19 cellular contexts compared by ENCODE assay signal in genomic region chr20:45814314-45814713, GRCh38. TPM values are rescaled to one million over a fixed set of nuclear protein-coding genes. Genes with fewer than 3 reads are reported as not detected.
DNase-seq lines count a peak whose midpoint lies in the region; ATAC-seq and TF ChIP-seq lines count a peak whose summit lies in the region.
"Had no signal": no experiment of that assay in that cellular context is flagged by ENCODE, and none has a peak within 500 bp of the region (broad histone marks: within the 10 kb centered on the region; RNA-seq: fewer than 3 reads in every experiment).

No MANE protein-coding gene starts in this region.

- H3K27ac ChIP-seq in IMR-90 (ENCODE audit: insufficient read depth, low read length) = no peak overlapping the region
- no peak overlapping the region for H3K27ac ChIP-seq in brain microvascular endothelial cell
- H3K27ac ChIP-seq in neuronal stem cell (replicated peaks; ENCODE audit: low read length) = no peak overlapping the region
- H3K27ac ChIP-seq: Peyer's patch, psoas muscle had no signal

- peak overlapping the region; percentile 25 for H3K4me3 Mint-ChIP-seq in activated CD8-positive, alpha-beta T cell treated with anti-CD3 and anti-CD28 coated beads, Interleukin-2, amount 10 ng/mL, durations not matched to agents 7 days and 5 days
- no peak overlapping the region for H3K4me3 Mint-ChIP-seq in activated CD8-positive, alpha-beta T cell treated with anti-CD3 and anti-CD28 coated beads for 36 hours

- no peak overlapping the region for H4K5ac ChIP-seq in IMR-90 (ENCODE audit: low read depth, low read length)

- peaks cover 12% of the 10 kb centered on the region; the same call in 1 of the 2 replicates for H3K9me1 ChIP-seq in IMR-90 (ENCODE audit: insufficient read depth, low read length)

- H3K4me2 ChIP-seq in IMR-90 (ENCODE audit: low read depth, low read length) = no peak overlapping the region
- no peak overlapping the region for H3K4me2 ChIP-seq in neuronal stem cell (ENCODE audit: insufficient read depth, low read length, poor library complexity, severe bottlenecking)

- H4K91ac ChIP-seq in IMR-90 (ENCODE audit: insufficient read depth, low read depth, low read length) (no peak overlapping the region), neuronal stem cell (ENCODE audit: low read depth, low read length, poor library complexity) (no peak overlapping the region)

- ATAC-seq in activated CD8-positive, alpha-beta T cell treated with anti-CD3 and anti-CD28 coated beads, Interleukin-2, amount 10 ng/mL, durations not matched to agents 7 days and 5 days = no peak
- ATAC-seq in activated CD8-positive, alpha-beta T cell treated with anti-CD3 and anti-CD28 coated beads for 36 hours = no peak
- ATAC-seq in IMR-90 (ENCODE audit: low read depth) = no peak
- ATAC-seq: left ventricle myocardium superior; naive thymus-derived CD4-positive, alpha-beta T cell; psoas muscle had no signal

- no peak for TF ChIP-seq RAD21 in IMR-90 (IDR thresholded peaks at IDR 0.05; ENCODE audit: low read length)

- DNase-seq in activated CD8-positive, alpha-beta T cell treated with anti-CD3 and anti-CD28 coated beads, Interleukin-2, amount 10 ng/mL, durations not matched to agents 7 days and 5 days = no peak
- no peak for DNase-seq in activated CD8-positive, alpha-beta T cell treated with anti-CD3 and anti-CD28 coated beads for 36 hours
- DNase-seq in IMR-90 (peak; percentile 39), brain microvascular endothelial cell (no peak), neuronal stem cell (ENCODE audit: low spot score) (no peak), NCI-H2081 treated with DMSO at 0.1 percent for 48 hours (lab: John Stamatoyannopoulos, UW) (no peak), NCI-H1436 (lab: John Stamatoyannopoulos, UW) (no peak), superior temporal gyrus (ENCODE audit: extremely low spot score) (no peak)
- DNase-seq: activated naive CD4-positive, alpha-beta T cell treated with Interleukin-2 at 50 U/mL for 16 hours; COR-L47; foreskin fibroblast; left ventricle myocardium superior; naive thymus-derived CD4-positive, alpha-beta T cell; NCI-H1694 treated with DMSO at 0.1 percent for 48 hours; NCI-H510A; Peyer's patch; psoas muscle had no signal

- H3K18ac ChIP-seq in IMR-90 (ENCODE audit: low read depth, low read length) (no peak overlapping the region), neuronal stem cell (ENCODE audit: low read length) (no peak overlapping the region)

- H3K4me1 Mint-ChIP-seq in activated CD8-positive, alpha-beta T cell treated with anti-CD3 and anti-CD28 coated beads, Interleukin-2, amount 10 ng/mL, durations not matched to agents 7 days and 5 days (ENCODE audit: low read depth) = peaks cover 34% of the 10 kb centered on the region
- peaks cover 16% of the 10 kb centered on the region for H3K4me1 Mint-ChIP-seq in activated CD8-positive, alpha-beta T cell treated with anti-CD3 and anti-CD28 coated beads for 36 hours (ENCODE audit: low read depth)

- POLR2A ChIA-PET in activated CD8-positive, alpha-beta T cell treated with anti-CD3 and anti-CD28 coated beads, Interleukin-2, amount 10 ng/mL, durations not matched to agents 7 days and 5 days (lab: Charles Lee) = interaction anchor here (1.3 to 3.4 kb wide), 4 partner anchors 17 to 156 kb away, joined by 3 to 9 read pairs (median 6); partner anchors contain the start of gene SNX21
- POLR2A ChIA-PET in activated CD8-positive, alpha-beta T cell treated with anti-CD3 and anti-CD28 coated beads for 36 hours (lab: Charles Lee) = interaction anchor here (0.5 to 3.3 kb wide), 10 partner anchors 9 to 203 kb away, joined by 3 to 17 read pairs (median 7); partner anchors contain the start of genes ACOT8, CTSA, NEURL2 and ZNF335
- POLR2A ChIA-PET in IMR-90 (lab: Charles Lee; ENCODE audit: unreplicated experiment) = no interaction called here

- H3K4me1 ChIP-seq in IMR-90 (ENCODE audit: control insufficient read depth, insufficient read depth, low read length) (peaks cover 17% of the 10 kb centered on the region), neuronal stem cell (ENCODE audit: control insufficient read depth in 2 of 2, insufficient read depth in 1 of 2, low read depth in 1 of 2, low read length in 2 of 2) (peaks cover 5 to 6% of the 10 kb centered on the region in 2 donors)

- H3K23ac ChIP-seq in IMR-90 (ENCODE audit: low read depth, low read length) (no peak overlapping the region), neuronal stem cell (ENCODE audit: low read depth, low read length, poor library complexity) (no peak overlapping the region)

- H3K9ac ChIP-seq in IMR-90 (ENCODE audit: low read depth, low read length) = no peak overlapping the region
- no peak overlapping the region for H3K9ac ChIP-seq in neuronal stem cell (ENCODE audit: low read depth, low read length, poor library complexity)

- H4K20me1 ChIP-seq in IMR-90 (ENCODE audit: insufficient read depth, low read length) = peaks cover 12% of the 10 kb centered on the region; the same call in 1 of the 2 replicates

- H2AK5ac ChIP-seq in IMR-90 (ENCODE audit: low read depth, low read length) = no peak overlapping the region
- no peak overlapping the region for H2AK5ac ChIP-seq in neuronal stem cell (ENCODE audit: low read depth, low read length)

- H3K27ac Mint-ChIP-seq in activated CD8-positive, alpha-beta T cell treated with anti-CD3 and anti-CD28 coated beads, Interleukin-2, amount 10 ng/mL, durations not matched to agents 7 days and 5 days = no peak overlapping the region
- H3K27ac Mint-ChIP-seq in activated CD8-positive, alpha-beta T cell treated with anti-CD3 and anti-CD28 coated beads for 36 hours = no peak overlapping the region

- TF ChIP-seq CTCF in activated CD8-positive, alpha-beta T cell treated with anti-CD3 and anti-CD28 coated beads for 36 hours (IDR thresholded peaks at IDR 0.05) = no peak
- TF ChIP-seq CTCF in IMR-90 (conservative IDR thresholded peaks at IDR 0.05; ENCODE audit: low read depth, low read length) (no peak), brain microvascular endothelial cell (IDR thresholded peaks at IDR 0.05; ENCODE audit: low read depth, low read length, missing control alignments) (no peak)

- H3K14ac ChIP-seq in IMR-90 (replicated peaks; ENCODE audit: low read depth, low read length) = no peak overlapping the region
- H3K14ac ChIP-seq in neuronal stem cell (ENCODE audit: low read length) = no peak overlapping the region

- H2AFZ ChIP-seq in IMR-90 (replicated peaks; ENCODE audit: low read length, poor library complexity) = no peak overlapping the region
- no peak overlapping the region for H2AFZ ChIP-seq in neuronal stem cell (ENCODE audit: low read length)

- H3K27me3 ChIP-seq in IMR-90 (ENCODE audit: control insufficient read depth, insufficient read depth, low read length) = no peaks in the 10 kb centered on the region
- H3K27me3 ChIP-seq in brain microvascular endothelial cell (replicated peaks) = no peaks in the 10 kb centered on the region
- no peaks in the 10 kb centered on the region for H3K27me3 ChIP-seq in neuronal stem cell (ENCODE audit: control insufficient read depth in 3 of 3, insufficient read depth in 3 of 3, low read depth in 1 of 3, low read length in 3 of 3)
- H3K27me3 ChIP-seq: Peyer's patch had no signal

- H2BK5ac ChIP-seq in IMR-90 (ENCODE audit: low read depth, low read length, poor library complexity, severe bottlenecking) (no peak overlapping the region), neuronal stem cell (ENCODE audit: low read length) (no peak overlapping the region)

- intact Hi-C loops in activated CD8-positive, alpha-beta T cell treated with anti-CD3 and anti-CD28 coated beads for 36 hours (cut with micrococcal nuclease) = loop anchor here (5.0 kb wide), 1 partner anchor 43 kb away; the partner anchor contains the start of genes ACOT8 and ZSWIM3
- intact Hi-C loops in IMR-90 (cut with micrococcal nuclease) = no loop called here

- no CpG with 5 or more reads among the region's 3 CpGs for WGBS in IMR-90 (ENCODE audit: extremely low coverage in 2 of 2, insufficient read length in 1 of 2), 2 experiments
- no CpG with 5 or more reads among the region's 3 CpGs for WGBS in neuronal stem cell (ENCODE audit: extremely low coverage in 2 of 2, insufficient read length in 2 of 2, insufficient replicate concordance in 1 of 2), 2 donors

- H2BK12ac ChIP-seq in neuronal stem cell (ENCODE audit: low read length) = no peak overlapping the region

- no peak overlapping the region for H2AK9ac ChIP-seq in IMR-90 (replicated peaks; ENCODE audit: low read depth, low read length, poor library complexity)

- H3K9me3 Mint-ChIP-seq in activated CD8-positive, alpha-beta T cell treated with anti-CD3 and anti-CD28 coated beads, Interleukin-2, amount 10 ng/mL, durations not matched to agents 7 days and 5 days (ENCODE audit: insufficient read depth) = no peaks in the 10 kb centered on the region
- no peaks in the 10 kb centered on the region for H3K9me3 Mint-ChIP-seq in activated CD8-positive, alpha-beta T cell treated with anti-CD3 and anti-CD28 coated beads for 36 hours
- H3K9me3 Mint-ChIP-seq: naive thymus-derived CD4-positive, alpha-beta T cell; stimulated activated naive CD8-positive, alpha-beta T cell treated with anti-CD3 and anti-CD28 coated beads, Interleukin-15, Interleukin-2, amounts not matched to agents 100 ng/mL and 50 ng/mL, for 24 hours had no signal

- H3K27me3 Mint-ChIP-seq in activated CD8-positive, alpha-beta T cell treated with anti-CD3 and anti-CD28 coated beads, Interleukin-2, amount 10 ng/mL, durations not matched to agents 7 days and 5 days (ENCODE audit: low read depth) = no peaks in the 10 kb centered on the region
- H3K27me3 Mint-ChIP-seq in activated CD8-positive, alpha-beta T cell treated with anti-CD3 and anti-CD28 coated beads for 36 hours = no peaks in the 10 kb centered on the region
- H3K27me3 Mint-ChIP-seq: stimulated activated naive CD8-positive, alpha-beta T cell treated with anti-CD3 and anti-CD28 coated beads, Interleukin-15, Interleukin-2, amounts not matched to agents 100 ng/mL and 50 ng/mL, for 24 hours had no signal

- dilution Hi-C loops in IMR-90 (cut with HindIII; ENCODE audit: low sequenced_read_pairs, unreplicated experiment) = no loop called here

- peaks cover 67% of the 10 kb centered on the region for H3K36me3 Mint-ChIP-seq in activated CD8-positive, alpha-beta T cell treated with anti-CD3 and anti-CD28 coated beads, Interleukin-2, amount 10 ng/mL, durations not matched to agents 7 days and 5 days (ENCODE audit: low read depth)
- peaks cover 46% of the 10 kb centered on the region for H3K36me3 Mint-ChIP-seq in activated CD8-positive, alpha-beta T cell treated with anti-CD3 and anti-CD28 coated beads for 36 hours (ENCODE audit: low read depth)

- H2BK20ac ChIP-seq in IMR-90 (ENCODE audit: low read depth, low read length) = no peak overlapping the region

- H3K4me3 ChIP-seq in IMR-90 (ENCODE audit: insufficient read depth, low read depth, low read length) = no peak overlapping the region
- H3K4me3 ChIP-seq in brain microvascular endothelial cell (ENCODE audit: low read depth, low read length) = peak overlapping the region; percentile 15
- H3K4me3 ChIP-seq in neuronal stem cell (ENCODE audit: low read length in 2 of 2) = peak overlapping the region; percentile 20 to 34
- H3K4me3 ChIP-seq: Peyer's patch, psoas muscle had no signal

- H3K36me3 ChIP-seq in IMR-90 (ENCODE audit: control insufficient read depth, insufficient read depth, low read length) (peaks cover 15% of the 10 kb centered on the region), brain microvascular endothelial cell (replicated peaks) (peaks cover 20% of the 10 kb centered on the region), neuronal stem cell (replicated peaks in 1 of 2; ENCODE audit: control insufficient read depth in 2 of 2, insufficient read depth in 2 of 2, low read length in 2 of 2) (peaks cover 45 to 72% of the 10 kb centered on the region in 2 donors)

- in situ Hi-C loops in IMR-90 (cut with MboI; ENCODE audit: low sequenced_read_pairs) (no loop called here), brain microvascular endothelial cell (cut with HindIII; ENCODE audit: low pct_ligation_motif_present, low sequenced_read_pairs) (no loop called here)

- H3K79me1 ChIP-seq in IMR-90 (ENCODE audit: low read depth in 1 of 2, low read length in 2 of 2) = peaks cover 19 to 42% of the 10 kb centered on the region in 2 experiments
- peaks cover 6% of the 10 kb centered on the region for H3K79me1 ChIP-seq in neuronal stem cell (ENCODE audit: low read depth, low read length)

- H2BK120ac ChIP-seq in IMR-90 (ENCODE audit: low read depth, low read length) (no peak overlapping the region), neuronal stem cell (ENCODE audit: low read depth, low read length) (no peak overlapping the region)

- no peaks in the 10 kb centered on the region for H3K9me3 ChIP-seq in IMR-90 (ENCODE audit: control insufficient read depth, insufficient read depth, low read length)
- peaks cover 0 to 10% of the 10 kb centered on the region in 2 donors for H3K9me3 ChIP-seq in neuronal stem cell (replicated peaks in 1 of 2; ENCODE audit: control insufficient read depth in 2 of 2, insufficient read depth in 1 of 2, low read depth in 1 of 2, low read length in 2 of 2)
- H3K9me3 ChIP-seq: Peyer's patch, psoas muscle had no signal

- H4K8ac ChIP-seq in IMR-90 (ENCODE audit: low read depth in 2 of 2, low read length in 2 of 2) = no peak overlapping the region
- no peak overlapping the region for H4K8ac ChIP-seq in neuronal stem cell (ENCODE audit: low read depth, low read length)

- H3K4ac ChIP-seq in IMR-90 (ENCODE audit: low read depth, low read length) = no peak overlapping the region
- H3K4ac ChIP-seq in neuronal stem cell (ENCODE audit: low read length) = no peak overlapping the region

- H2BK15ac ChIP-seq in IMR-90 (ENCODE audit: low read depth, low read length) (no peak overlapping the region), neuronal stem cell (ENCODE audit: low read length) (no peak overlapping the region)

- no peak overlapping the region for H3K56ac ChIP-seq in IMR-90 (ENCODE audit: extremely low read depth, insufficient read depth, low read length)

- TF ChIP-seq POLR2A in IMR-90 (IDR thresholded peaks at IDR 0.05; ENCODE audit: low read depth, low read length) = no peak

- BruUV-seq in IMR-90 (replicated peaks; lab: Mats Ljungman, UMichigan) = no TSS peak

- CTCF ChIA-PET in activated CD8-positive, alpha-beta T cell treated with anti-CD3 and anti-CD28 coated beads, Interleukin-2, amount 10 ng/mL, durations not matched to agents 7 days and 5 days (lab: Charles Lee) = interaction anchor here (0.9 to 3.5 kb wide), 5 partner anchors 8 to 121 kb away, joined by 3 to 24 read pairs (median 5); no protein-coding TSS in a partner anchor
- CTCF ChIA-PET in activated CD8-positive, alpha-beta T cell treated with anti-CD3 and anti-CD28 coated beads for 36 hours (lab: Charles Lee) = interaction anchor here (1.4 to 2.8 kb wide), 2 partner anchors 15 to 38 kb away, joined by 3 to 10 read pairs; no protein-coding TSS in a partner anchor
- CTCF ChIA-PET in IMR-90 (lab: Yijun Ruan, JAX) = interaction anchor here (0.6 kb wide), 1 partner anchor 1091 kb away, joined by 4 read pairs; no protein-coding TSS in a partner anchor

RNA-seq across cellular contexts. Expression of gene UBE2C, which starts 1.9 kb away (rescaled TPM):
- total RNA-seq in activated CD8-positive, alpha-beta T cell treated with anti-CD3 and anti-CD28 coated beads, Interleukin-2, amount 10 ng/mL, durations not matched to agents 7 days and 5 days = 100 to 1,000 TPM; 251 to 261 TPM
- total RNA-seq in activated CD8-positive, alpha-beta T cell treated with anti-CD3 and anti-CD28 coated beads for 36 hours = 100 to 1,000 TPM; 149 to 151 TPM
- 43.4 and 43.6 TPM in 2 replicates for total RNA-seq in IMR-90 (2012; rRNA removed)
- 120 and 124 TPM in 2 replicates for polyA plus RNA-seq in IMR-90 (2012; rRNA removed)
- 90.8 and 151 TPM in 2 replicates for polyA plus RNA-seq in IMR-90 (2012; cell fraction: cytosol; rRNA removed)
- 24.4 and 32.9 TPM in 2 replicates for polyA plus RNA-seq in IMR-90 (2012; cell fraction: nucleus; rRNA removed; ENCODE audit: low replicate concordance)
- polyA plus RNA-seq in neuronal stem cell (2013, experiment 1 of 2) = 545 TPM
- polyA plus RNA-seq in neuronal stem cell (2013, experiment 2 of 2) = 552 TPM
- polyA plus RNA-seq: naive thymus-derived CD4-positive, alpha-beta T cell had no signal

RNA-seq across cellular contexts. Expression of gene TNNC2, which starts 12.8 kb away (rescaled TPM):
- not detected for total RNA-seq in activated CD8-positive, alpha-beta T cell treated with anti-CD3 and anti-CD28 coated beads, Interleukin-2, amount 10 ng/mL, durations not matched to agents 7 days and 5 days
- total RNA-seq in activated CD8-positive, alpha-beta T cell treated with anti-CD3 and anti-CD28 coated beads for 36 hours = not detected
- 0.28 TPM in 1 of 2 replicates, not detected in the other for total RNA-seq in IMR-90 (2012; rRNA removed)
- polyA plus RNA-seq in IMR-90 (2012; rRNA removed) = 0.46 and 0.53 TPM in 2 replicates
- 0.31 and 0.44 TPM in 2 replicates for polyA plus RNA-seq in IMR-90 (2012; cell fraction: cytosol; rRNA removed)
- polyA plus RNA-seq in IMR-90 (2012; cell fraction: nucleus; rRNA removed; ENCODE audit: low replicate concordance) = 1.8 and 4.5 TPM in 2 replicates
- polyA plus RNA-seq in neuronal stem cell (2013, experiment 1 of 2) = 0.40 TPM
- 0.60 TPM for polyA plus RNA-seq in neuronal stem cell (2013, experiment 2 of 2)
- total RNA-seq: bronchial epithelial cell, left ventricle myocardium superior had no signal
- polyA plus RNA-seq: naive thymus-derived CD4-positive, alpha-beta T cell had no signal

RNA-seq across cellular contexts. Expression of gene SNX21, which starts 19.3 kb away (rescaled TPM):
- total RNA-seq in activated CD8-positive, alpha-beta T cell treated with anti-CD3 and anti-CD28 coated beads, Interleukin-2, amount 10 ng/mL, durations not matched to agents 7 days and 5 days = 1 to 10 TPM; 1.6 to 1.7 TPM
- total RNA-seq in activated CD8-positive, alpha-beta T cell treated with anti-CD3 and anti-CD28 coated beads for 36 hours = 1 to 10 TPM; 1.4 to 1.7 TPM
- total RNA-seq in IMR-90 (2012; rRNA removed) = 10.0 and 11.1 TPM in 2 replicates
- polyA plus RNA-seq in IMR-90 (2012; rRNA removed) = 17.9 and 19.2 TPM in 2 replicates
- 29.5 and 31.6 TPM in 2 replicates for polyA plus RNA-seq in IMR-90 (2012; cell fraction: cytosol; rRNA removed)
- polyA plus RNA-seq in IMR-90 (2012; cell fraction: nucleus; rRNA removed; ENCODE audit: low replicate concordance) = 25.5 and 46.9 TPM in 2 replicates
- 8.8 TPM for polyA plus RNA-seq in neuronal stem cell (2013, experiment 1 of 2)
- 9.3 TPM for polyA plus RNA-seq in neuronal stem cell (2013, experiment 2 of 2)

RNA-seq across cellular contexts. Expression of gene DNTTIP1, which starts 22.6 kb away (rescaled TPM):
- 10 to 100 TPM; 34.7 to 34.8 TPM for total RNA-seq in activated CD8-positive, alpha-beta T cell treated with anti-CD3 and anti-CD28 coated beads, Interleukin-2, amount 10 ng/mL, durations not matched to agents 7 days and 5 days
- total RNA-seq in activated CD8-positive, alpha-beta T cell treated with anti-CD3 and anti-CD28 coated beads for 36 hours = 10 to 100 TPM; 25.3 to 27.1 TPM
- total RNA-seq in IMR-90 (2012; rRNA removed) = 17.8 and 19.4 TPM in 2 replicates
- polyA plus RNA-seq in IMR-90 (2012; rRNA removed) = 51.0 and 53.7 TPM in 2 replicates
- polyA plus RNA-seq in IMR-90 (2012; cell fraction: cytosol; rRNA removed) = 54.6 and 56.6 TPM in 2 replicates
- polyA plus RNA-seq in IMR-90 (2012; cell fraction: nucleus; rRNA removed; ENCODE audit: low replicate concordance) = 25.1 and 42.2 TPM in 2 replicates
- polyA plus RNA-seq in neuronal stem cell (2013, experiment 1 of 2) = 39.9 TPM
- 38.2 TPM for polyA plus RNA-seq in neuronal stem cell (2013, experiment 2 of 2)

RNA-seq across cellular contexts. Expression of gene WFDC3, which starts 22.6 kb away (rescaled TPM):
- not detected for total RNA-seq in activated CD8-positive, alpha-beta T cell treated with anti-CD3 and anti-CD28 coated beads, Interleukin-2, amount 10 ng/mL, durations not matched to agents 7 days and 5 days
- total RNA-seq in activated CD8-positive, alpha-beta T cell treated with anti-CD3 and anti-CD28 coated beads for 36 hours = under 1 TPM in 1 of 2 experiments, not detected in 1; 0.54 TPM
- 0.18 TPM in 1 of 2 replicates, not detected in the other for total RNA-seq in IMR-90 (2012; rRNA removed)
- 0.87 and 1.4 TPM in 2 replicates for polyA plus RNA-seq in IMR-90 (2012; rRNA removed)
- polyA plus RNA-seq in IMR-90 (2012; cell fraction: cytosol; rRNA removed) = 0.52 and 2.9 TPM in 2 replicates
- 0.23 and 1.6 TPM in 2 replicates for polyA plus RNA-seq in IMR-90 (2012; cell fraction: nucleus; rRNA removed; ENCODE audit: low replicate concordance)
- polyA plus RNA-seq in neuronal stem cell (2013, experiment 1 of 2) = 0.32 TPM
- polyA plus RNA-seq in neuronal stem cell (2013, experiment 2 of 2) = 0.30 TPM
- total RNA-seq: bronchial epithelial cell; left ventricle myocardium superior; naive thymus-derived CD4-positive, alpha-beta T cell; Peyer's patch had no signal
- polyA plus RNA-seq: naive thymus-derived CD4-positive, alpha-beta T cell had no signal
